23 cellular contexts compared by ENCODE assay signal in the genomic region with DNA sequence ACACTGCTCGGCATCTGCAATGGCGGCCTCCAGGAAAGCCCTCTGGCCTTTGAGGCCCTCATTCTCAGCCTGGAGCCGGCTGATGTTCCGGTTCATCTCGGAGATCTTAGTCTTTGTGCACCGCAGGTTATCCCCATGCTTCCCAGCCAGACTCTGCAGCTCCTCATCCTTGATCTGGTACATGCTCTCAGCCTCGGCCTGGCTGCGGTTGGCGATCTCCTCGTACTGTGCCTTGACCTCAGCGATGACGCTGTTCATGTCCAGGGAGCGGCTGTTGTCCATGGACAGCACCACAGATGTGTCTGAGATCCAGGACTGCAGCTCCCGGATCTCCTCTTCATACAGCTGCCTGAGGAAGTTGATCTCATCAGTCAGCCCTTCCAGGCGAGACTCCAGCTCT. TPM values are rescaled to one million over a fixed set of nuclear protein-coding genes. Genes with fewer than 3 reads are reported as not detected.
A peak's percentile ranks its signal among the peaks of the same experiment; 100 is the strongest.
DNase-seq lines count a peak whose midpoint lies in the region; ATAC-seq, FAIRE-seq and TF ChIP-seq lines count a peak whose summit lies in the region.
"Had no signal": no experiment of that assay in that cellular context is flagged by ENCODE, and none has a peak within 500 bp of the region (broad histone marks: within the 10 kb centered on the region; RNA-seq: fewer than 3 reads in every experiment).

No MANE protein-coding gene starts in this region.

- H3K36me3 ChIP-seq in HepG2 (replicated peaks in 1 of 2; ENCODE audit: control insufficient read depth in 1 of 2, insufficient read depth in 2 of 2, low read length in 2 of 2) (peaks cover 6 to 38% of the 10 kb centered on the region in 2 experiments; a peak in 4 of 5 replicates), right lobe of liver (peaks cover 0 to 25% (median 5%) of the 10 kb centered on the region in 4 donors)

- 96% methylated on average over 14 of the region's 15 CpGs for WGBS in HepG2 (ENCODE audit: low lambda C conversion rate)
- WGBS in right lobe of liver (ENCODE audit: insufficient coverage, low coverage, low lambda C conversion rate, missing lambda C conversion rate): 100% methylated on average over 2 of the region's 15 CpGs

- H3K4me2 ChIP-seq in HepG2 (ENCODE audit: low read depth, low read length): no peak overlapping the region
- H3K4me2 ChIP-seq: A549, GM23338 had no signal

- TF ChIP-seq EP300 in HepG2 (IDR thresholded peaks at IDR 0.05; ENCODE audit: low read depth in 2 of 2, low read length in 2 of 2) (no peak), HepG2 (CRISPR knock-in tag; IDR thresholded peaks at IDR 0.05; ENCODE audit: borderline replicate concordance) (no peak)

- no peak overlapping the region for H3K9ac ChIP-seq in HepG2 (ENCODE audit: insufficient read depth, low read depth, low read length)

- no peaks in the 10 kb centered on the region for H3K27me3 Mint-ChIP-seq in memory B cell
- H3K27me3 Mint-ChIP-seq: CD4-positive, alpha-beta memory T cell had no signal

- H3K79me2 ChIP-seq in HepG2 (ENCODE audit: insufficient read depth, low read length): no peaks in the 10 kb centered on the region

- CTCF ChIA-PET in HepG2 (lab: Yijun Ruan, JAX; ENCODE audit: low intra/inter-chr PET ratio, low total read pairs): no interaction called here

- no peak overlapping the region for H3K4me3 Mint-ChIP-seq in memory B cell
- H3K4me3 Mint-ChIP-seq: GM23338, H9, HFFc6 had no signal

- H3K4me3 ChIP-seq in HepG2 (replicated peaks in 1 of 3; ENCODE audit: insufficient read depth in 1 of 3, low read depth in 2 of 3, low read length in 3 of 3): no peak overlapping the region
- no peak overlapping the region for H3K4me3 ChIP-seq in right lobe of liver
- H3K4me3 ChIP-seq: A549, GM23338 had no signal

- in situ Hi-C loops in HepG2 (cut with HindIII; ENCODE audit: extremely low pct_ligation_motif_present, low pct_unique_long_range_greater_than_20kb): no loop called here

- BruUV-seq in HepG2 (replicated peaks; lab: Mats Ljungman, UMichigan): no TSS peak

- no peaks in the 10 kb centered on the region for H3K9me3 ChIP-seq in HepG2 (ENCODE audit: low read length)
- H3K9me3 ChIP-seq in right lobe of liver: no peaks in the 10 kb centered on the region
- H3K9me3 ChIP-seq: A549 had no signal

- H3K27ac ChIP-seq in HepG2 (ENCODE audit: extremely low read length, insufficient read depth, low read length): no peak overlapping the region
- no peak overlapping the region for H3K27ac ChIP-seq in right lobe of liver
- H3K27ac ChIP-seq: A549 had no signal

- no peaks in the 10 kb centered on the region for H4K20me1 ChIP-seq in HepG2 (ENCODE audit: insufficient read depth, low read length)

- POLR2A ChIA-PET in HepG2 (lab: Yijun Ruan, JAX): no interaction called here

- TF ChIP-seq CTCF in HepG2 (CRISPR knock-in tag; IDR thresholded peaks at IDR 0.05): no peak
- TF ChIP-seq CTCF in right lobe of liver (IDR thresholded peaks at IDR 0.05): no peak

- FAIRE-seq in HepG2 (lab: Jason Lieb, UNC) (no peak), urothelium cell line (lab: Jason Lieb, UNC) (peak; percentile 48)
- FAIRE-seq: A549, GM12891, GM18507 had no signal

- no peak for TF ChIP-seq POLR2A in HepG2 (IDR thresholded peaks at IDR 0.05; ENCODE audit: insufficient read depth in 1 of 2, low read depth in 2 of 2, low read length in 2 of 2)
- no peak for TF ChIP-seq POLR2A in right lobe of liver (IDR thresholded peaks at IDR 0.05)

- no peaks in the 10 kb centered on the region for H3K9me3 Mint-ChIP-seq in memory B cell
- H3K9me3 Mint-ChIP-seq: CD4-positive, alpha-beta memory T cell; GM23338; H9; HFFc6 had no signal

- H3K36me3 Mint-ChIP-seq in memory B cell: peaks cover 48% of the 10 kb centered on the region

- no peak for ATAC-seq in HepG2
- no peak for ATAC-seq in right lobe of liver
- ATAC-seq in memory B cell (ENCODE audit: low read depth): no peak
- ATAC-seq: A549, GM23338, HCT116 had no signal

- intact Hi-C loops in HepG2 (cut with micrococcal nuclease; ENCODE audit: unreplicated experiment): no loop called here
- intact Hi-C loops in right lobe of liver (cut with DNase I): no loop called here

- DNase-seq in HepG2 (ENCODE audit: low spot score): no peak
- no peak for DNase-seq in right lobe of liver
- no peak for DNase-seq in memory B cell (ENCODE audit: low spot score in 2 of 2)
- no peak for DNase-seq in urothelium cell line (ENCODE audit: low spot score)
- DNase-seq in NCI-H524 treated with DMSO at 0.1 percent for 48 hours (lab: John Stamatoyannopoulos, UW): no peak
- no peak for DNase-seq in T-helper 2 cell
- DNase-seq: 8988T, ACHN, AML-193, C1 segment of cervical spinal cord, Calu3, COR-L47, DMS53, DMS79 treated with DMSO at 0.1 percent for 48 hours, GF-D8, H9, HFFc6 had no signal

- TF ChIP-seq RAD21 in HepG2 (CRISPR knock-in tag; IDR thresholded peaks at IDR 0.05): no peak

- peaks cover 22% of the 10 kb centered on the region for H3K4me1 Mint-ChIP-seq in memory B cell

- H3K27ac Mint-ChIP-seq in memory B cell: peak overlapping the region; percentile 9
- H3K27ac Mint-ChIP-seq: GM23338, H9, HFFc6 had no signal

- H3K4me1 ChIP-seq in HepG2 (ENCODE audit: insufficient read depth, low read length) (no peaks in the 10 kb centered on the region), right lobe of liver (no peaks in the 10 kb centered on the region)
- H3K4me1 ChIP-seq: A549 had no signal

- H3K27me3 ChIP-seq in HepG2 (ENCODE audit: control insufficient read depth in 1 of 2, insufficient read depth in 2 of 2, low read length in 2 of 2): no peaks in the 10 kb centered on the region
- no peaks in the 10 kb centered on the region for H3K27me3 ChIP-seq in right lobe of liver

- no peak overlapping the region for H2AFZ ChIP-seq in HepG2 (ENCODE audit: low read length)
- H2AFZ ChIP-seq: GM23338 had no signal

TF ChIP-seq in HepG2, 621 proteins besides CTCF, POLR2A, EP300 and RAD21:
- no peak for TF ChIP-seq MIER2 (CRISPR knock-in tag; IDR thresholded peaks at IDR 0.05)
- no peak for TF ChIP-seq PBX3 (CRISPR knock-in tag; IDR thresholded peaks at IDR 0.05; ENCODE audit: borderline replicate concordance)
- 0 out of 2 replicates have a peak, but pooled peaks have one; percentile 8 for TF ChIP-seq GABPA (IDR thresholded peaks at IDR 0.05; ENCODE audit: low read depth, low read length)
- TF ChIP-seq GABPA (CRISPR knock-in tag; IDR thresholded peaks at IDR 0.05; ENCODE audit: low read depth): no peak

RNA-seq across cellular contexts. Expression of gene CEP120, which starts 21.9 kb away (rescaled TPM):
- total RNA-seq in HepG2 (2016; rRNA removed; fragmentation: Illumina TruSeq; extraction: Trizol): 14.7 and 21.7 TPM in 2 replicates
- total RNA-seq in HepG2 (2016; cell fraction: cytosol; rRNA removed; fragmentation: Illumina TruSeq; extraction: Trizol; ENCODE audit: low read depth): 3.1 and 3.8 TPM in 2 replicates
- total RNA-seq in HepG2 (2016; cell fraction: insoluble cytoplasmic fraction; rRNA removed; fragmentation: Illumina TruSeq; extraction: Trizol): 14.9 and 19.2 TPM in 2 replicates
- 11.9 and 12.0 TPM in 2 replicates for total RNA-seq in HepG2 (2016; cell fraction: membrane; rRNA removed; fragmentation: Illumina TruSeq; extraction: Trizol)
- 15.4 and 23.4 TPM in 2 replicates for total RNA-seq in HepG2 (2016; cell fraction: nucleus; rRNA removed; fragmentation: Illumina TruSeq; extraction: Trizol)
- 7.8 and 8.0 TPM in 2 replicates for polyA plus RNA-seq in HepG2 (2011; rRNA removed)
- polyA plus RNA-seq in HepG2 (2011; cell fraction: cytosol; rRNA removed): 3.2 and 3.6 TPM in 2 replicates
- 6.9 and 7.7 TPM in 2 replicates for polyA plus RNA-seq in HepG2 (2011; cell fraction: nucleus; rRNA removed)
- polyA plus RNA-seq in HepG2 (2012): 4.4 and 4.7 TPM in 2 replicates
- polyA plus RNA-seq in HepG2 (2016; cell fraction: cytosol; fragmentation: Illumina TruSeq; extraction: Trizol; ENCODE audit: low read depth): 0.86 and 1.0 TPM in 2 replicates
- 12.4 and 13.0 TPM in 2 replicates for polyA plus RNA-seq in HepG2 (2016; cell fraction: insoluble cytoplasmic fraction; fragmentation: Illumina TruSeq; extraction: Trizol; ENCODE audit: low read depth)
- 4.1 and 4.7 TPM in 2 replicates for polyA plus RNA-seq in HepG2 (2016; cell fraction: membrane; fragmentation: Illumina TruSeq; extraction: Trizol; ENCODE audit: low read depth)
- 12.7 and 13.5 TPM in 2 replicates for polyA plus RNA-seq in HepG2 (2016; cell fraction: nucleus; fragmentation: Illumina TruSeq; extraction: Trizol; ENCODE audit: insufficient read depth, low read depth)
- 14.3 and 57.8 TPM in 2 replicates for polyA minus RNA-seq in HepG2 (2011; rRNA and poly(A)+ RNA removed; ENCODE audit: low replicate concordance)
- polyA minus RNA-seq in HepG2 (2011; cell fraction: cytosol; rRNA and poly(A)+ RNA removed): 6.7 and 8.3 TPM in 2 replicates
- 20.9 and 37.0 TPM in 2 replicates for polyA minus RNA-seq in HepG2 (2011; cell fraction: nucleus; rRNA and poly(A)+ RNA removed)
- total RNA-seq in right lobe of liver: 10 to 100 TPM in 1 of 6 experiments, 1 to 10 TPM in 5; 5.7 to 12.7 (median 7.1) TPM
